ENCODE assay signal across 9 cellular contexts in the genomic region with DNA sequence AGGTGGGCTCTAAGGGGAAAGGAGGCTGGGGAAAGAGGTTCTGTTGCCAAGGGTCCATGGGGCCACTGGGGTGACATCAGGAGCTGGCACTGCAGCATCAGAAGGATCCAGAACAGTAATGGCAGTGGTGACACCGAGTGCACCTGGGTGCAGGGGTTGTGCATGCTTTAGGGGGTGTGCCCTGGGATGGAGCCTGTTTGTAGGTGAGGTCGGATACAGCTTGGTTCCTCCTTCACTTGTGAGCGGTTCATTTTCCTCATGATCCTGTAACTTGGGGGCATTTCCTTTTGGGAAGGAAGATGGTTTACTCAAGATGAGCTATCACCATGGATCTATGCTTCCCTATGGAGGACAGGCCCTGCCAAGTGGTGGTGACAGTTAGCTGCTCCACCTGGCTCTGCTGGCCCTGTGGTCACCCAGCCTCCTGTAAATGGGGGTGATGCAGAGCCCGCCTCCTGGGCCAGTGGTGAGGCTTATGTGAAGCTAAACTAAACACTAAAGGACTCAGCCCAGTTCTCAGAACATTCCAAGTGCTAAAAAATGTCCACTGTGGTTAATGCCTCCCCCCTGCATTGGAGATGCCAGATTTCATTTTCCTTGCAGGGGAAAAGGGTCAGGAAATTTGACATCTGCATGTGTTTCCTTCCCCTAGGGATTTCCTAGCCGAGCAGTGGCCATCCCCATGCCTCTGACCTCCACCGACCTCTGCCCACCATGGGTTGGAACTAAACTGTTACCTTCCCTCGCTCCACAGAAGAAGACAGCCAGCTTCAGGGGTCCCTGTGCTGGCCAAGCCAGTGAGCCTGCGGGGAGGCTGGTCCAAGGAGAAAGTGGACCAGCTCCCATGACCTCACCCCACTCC. TPM values are rescaled to one million over a fixed set of nuclear protein-coding genes. Genes with fewer than 3 reads are reported as not detected.
DNase-seq lines count a peak whose midpoint lies in the region; ATAC-seq and TF ChIP-seq lines count a peak whose summit lies in the region.
"Had no signal": no experiment of that assay in that cellular context is flagged by ENCODE, and none has a peak within 500 bp of the region (broad histone marks: within the 10 kb centered on the region; RNA-seq: fewer than 3 reads in every experiment).

No MANE protein-coding gene starts in this region.

- dilution Hi-C loops in mammary epithelial cell (cut with HindIII; ENCODE audit: low sequenced_read_pairs) = loop anchor here (5.0 to 10.0 kb wide), 2 partner anchors 103 to 165 kb away; no protein-coding TSS in a partner anchor

- WGBS in mammary epithelial cell (ENCODE audit: low coverage, missing lambda C conversion rate) = 100% methylated on average over 8 of the region's 8 CpGs
- no CpG with 5 or more reads among the region's 8 CpGs for WGBS in trophoblast cell (ENCODE audit: extremely low coverage, insufficient coverage, insufficient read length)

- ATAC-seq in HG02759 (IDR thresholded peaks at IDR 0.05; ENCODE audit: unreplicated experiment) = peak; percentile 18
- ATAC-seq in activated CD8-positive, alpha-beta T cell treated with anti-CD3 and anti-CD28 coated beads for 36 hours = no peak
- ATAC-seq in stimulated activated effector memory CD8-positive, alpha-beta T cell treated with anti-CD3 and anti-CD28 coated beads, Interleukin-12 subunit alpha, Interleukin-12 subunit beta, amount 100 ng/mL, for 72 hours = peak; percentile 31

- H3K36me3 ChIP-seq in mammary epithelial cell (ENCODE audit: insufficient read depth, low read length) (peaks cover 20% of the 10 kb centered on the region), trophoblast cell (ENCODE audit: control insufficient read depth in 1 of 2, insufficient read depth in 2 of 2, low read length in 2 of 2) (peaks cover 65 to 77% of the 10 kb centered on the region in 2 experiments)

- no peaks in the 10 kb centered on the region for H4K20me1 ChIP-seq in mammary epithelial cell (ENCODE audit: insufficient read depth, low read length)

- H2AFZ ChIP-seq in mammary epithelial cell (ENCODE audit: low read depth, low read length) (no peak overlapping the region), trophoblast cell (ENCODE audit: insufficient read depth, low read length, poor library complexity) (no peak overlapping the region)

- H3K4me3 ChIP-seq in mammary epithelial cell (replicated peaks in 1 of 3; ENCODE audit: insufficient read depth in 1 of 3, low read depth in 2 of 3, low read length in 3 of 3) (no peak overlapping the region), trophoblast cell (ENCODE audit: low read depth, low read length) (no peak overlapping the region)

- no peak overlapping the region for H2BK5ac ChIP-seq in trophoblast cell (ENCODE audit: low read depth, low read length, poor library complexity)

- H3K9me3 Mint-ChIP-seq in activated CD4-positive, alpha-beta memory T cell treated with anti-CD3 and anti-CD28 coated beads, Interleukin-2, amount 10 ng/mL, durations not matched to agents 7 days and 5 days = no peaks in the 10 kb centered on the region
- H3K9me3 Mint-ChIP-seq in activated CD4-positive, alpha-beta memory T cell treated with anti-CD3 and anti-CD28 coated beads for 36 hours = no peaks in the 10 kb centered on the region
- H3K9me3 Mint-ChIP-seq in activated CD8-positive, alpha-beta T cell treated with anti-CD3 and anti-CD28 coated beads for 36 hours = no peaks in the 10 kb centered on the region
- no peaks in the 10 kb centered on the region for H3K9me3 Mint-ChIP-seq in stimulated activated effector memory CD8-positive, alpha-beta T cell treated with anti-CD3 and anti-CD28 coated beads, Interleukin-12 subunit alpha, Interleukin-12 subunit beta, amount 100 ng/mL, for 72 hours

- no TSS peak for BruUV-seq in mammary epithelial cell (replicated peaks; lab: Mats Ljungman, UMichigan)

- POLR2A ChIA-PET in activated CD4-positive, alpha-beta memory T cell treated with anti-CD3 and anti-CD28 coated beads, Interleukin-2, amount 10 ng/mL, durations not matched to agents 7 days and 5 days (lab: Charles Lee) = interaction anchor here (0.6 to 6.4 kb wide), 7 partner anchors 8 to 900 kb away, joined by 3 to 74 read pairs (median 4); partner anchors contain the start of gene CD74
- POLR2A ChIA-PET in activated CD4-positive, alpha-beta memory T cell treated with anti-CD3 and anti-CD28 coated beads for 36 hours (lab: Charles Lee) = interaction anchor here (0.8 to 1.1 kb wide), 3 partner anchors 9 to 37 kb away, joined by 3 to 5 read pairs (median 4); partner anchors contain the start of gene CD74
- POLR2A ChIA-PET in activated CD8-positive, alpha-beta T cell treated with anti-CD3 and anti-CD28 coated beads for 36 hours (lab: Charles Lee) = interaction anchor here (1.0 to 7.1 kb wide), 7 partner anchors 12 to 45 kb away, joined by 3 to 57 read pairs (median 5); partner anchors contain the start of gene CD74

- H3K4ac ChIP-seq in trophoblast cell (ENCODE audit: low read depth, low read length) = no peak overlapping the region

- H4K91ac ChIP-seq in trophoblast cell (ENCODE audit: low read depth, low read length) = no peak overlapping the region

- H4K12ac ChIP-seq in trophoblast cell (ENCODE audit: low read depth, low read length) = no peak overlapping the region

- no peak overlapping the region for H4K8ac ChIP-seq in trophoblast cell (ENCODE audit: low read depth, low read length)

- CTCF ChIA-PET in activated CD4-positive, alpha-beta memory T cell treated with anti-CD3 and anti-CD28 coated beads, Interleukin-2, amount 10 ng/mL, durations not matched to agents 7 days and 5 days (lab: Charles Lee) = interaction anchor here (1.0 to 3.3 kb wide), 8 partner anchors 11 to 48 kb away, joined by 3 to 29 read pairs (median 4); partner anchors contain the start of gene CD74
- CTCF ChIA-PET in activated CD4-positive, alpha-beta memory T cell treated with anti-CD3 and anti-CD28 coated beads for 36 hours (lab: Charles Lee) = interaction anchor here (1.1 to 3.9 kb wide), 9 partner anchors 11 to 36 kb away, joined by 3 to 28 read pairs (median 5); partner anchors contain the start of gene CD74
- CTCF ChIA-PET in activated CD8-positive, alpha-beta T cell treated with anti-CD3 and anti-CD28 coated beads for 36 hours (lab: Charles Lee) = interaction anchor here (0.7 to 5.8 kb wide), 9 partner anchors 12 to 50 kb away, joined by 3 to 43 read pairs (median 8); partner anchors contain the start of genes CD74 and RPS14
- CTCF ChIA-PET in mammary epithelial cell (lab: Charles Lee; ENCODE audit: low non-redundant PET) = interaction anchor here (0.5 kb wide), 1 partner anchor 504 kb away, joined by 5 read pairs; no protein-coding TSS in a partner anchor

- H3K4me3 Mint-ChIP-seq in activated CD4-positive, alpha-beta memory T cell treated with anti-CD3 and anti-CD28 coated beads, Interleukin-2, amount 10 ng/mL, durations not matched to agents 7 days and 5 days = no peak overlapping the region
- no peak overlapping the region for H3K4me3 Mint-ChIP-seq in activated CD4-positive, alpha-beta memory T cell treated with anti-CD3 and anti-CD28 coated beads for 36 hours
- H3K4me3 Mint-ChIP-seq in activated CD8-positive, alpha-beta T cell treated with anti-CD3 and anti-CD28 coated beads for 36 hours = no peak overlapping the region
- no peak overlapping the region for H3K4me3 Mint-ChIP-seq in stimulated activated effector memory CD8-positive, alpha-beta T cell treated with anti-CD3 and anti-CD28 coated beads, Interleukin-12 subunit alpha, Interleukin-12 subunit beta, amount 100 ng/mL, for 72 hours

- H3K79me2 ChIP-seq in mammary epithelial cell (ENCODE audit: insufficient read depth, low read length) (no peaks in the 10 kb centered on the region), trophoblast cell (ENCODE audit: control insufficient read depth, insufficient read depth, low read length, poor library complexity) (no peaks in the 10 kb centered on the region)

- H3K4me2 ChIP-seq in mammary epithelial cell (ENCODE audit: insufficient read depth, low read depth, low read length) = no peak overlapping the region
- H3K4me2 ChIP-seq in trophoblast cell (ENCODE audit: low read length) = no peak overlapping the region

- H3K4me1 ChIP-seq in mammary epithelial cell (ENCODE audit: insufficient read depth, low read length) = no peaks in the 10 kb centered on the region
- H3K4me1 ChIP-seq in trophoblast cell (ENCODE audit: control insufficient read depth in 1 of 2, insufficient read depth in 2 of 2, low read length in 2 of 2) = no peaks in the 10 kb centered on the region

- H3K79me1 ChIP-seq in trophoblast cell (ENCODE audit: low read length) = no peaks in the 10 kb centered on the region

- H3K9me3 ChIP-seq in mammary epithelial cell (replicated peaks; ENCODE audit: insufficient read depth, low read length) (no peaks in the 10 kb centered on the region), trophoblast cell (ENCODE audit: insufficient read depth, low read depth, low read length) (peaks cover 2% of the 10 kb centered on the region)

- H3K23ac ChIP-seq in trophoblast cell (ENCODE audit: low read length) = no peak overlapping the region

- in situ Hi-C loops in mammary epithelial cell (cut with MboI; ENCODE audit: low sequenced_read_pairs in 2 of 2) = no loop called here

- no peak overlapping the region for H3K18ac ChIP-seq in trophoblast cell (ENCODE audit: low read length)

- H2BK120ac ChIP-seq in trophoblast cell (ENCODE audit: insufficient read depth, low read length, poor library complexity) = no peak overlapping the region

- TF ChIP-seq CTCF in activated CD8-positive, alpha-beta T cell treated with anti-CD3 and anti-CD28 coated beads for 36 hours (IDR thresholded peaks at IDR 0.05) = no peak
- no peak for TF ChIP-seq CTCF in mammary epithelial cell (conservative IDR thresholded peaks at IDR 0.05 in 1 of 2, IDR thresholded peaks at IDR 0.05 in 1 of 2; ENCODE audit: extremely low read depth in 1 of 2, insufficient read depth in 1 of 2, low read depth in 1 of 2, low read length in 2 of 2)

- peaks cover 57% of the 10 kb centered on the region for H3K36me3 Mint-ChIP-seq in activated CD4-positive, alpha-beta memory T cell treated with anti-CD3 and anti-CD28 coated beads, Interleukin-2, amount 10 ng/mL, durations not matched to agents 7 days and 5 days (ENCODE audit: low read depth)
- H3K36me3 Mint-ChIP-seq in activated CD4-positive, alpha-beta memory T cell treated with anti-CD3 and anti-CD28 coated beads for 36 hours = peaks cover 45% of the 10 kb centered on the region
- H3K36me3 Mint-ChIP-seq in activated CD8-positive, alpha-beta T cell treated with anti-CD3 and anti-CD28 coated beads for 36 hours (ENCODE audit: low read depth) = peaks cover 45% of the 10 kb centered on the region
- peaks cover 99% of the 10 kb centered on the region for H3K36me3 Mint-ChIP-seq in stimulated activated effector memory CD8-positive, alpha-beta T cell treated with anti-CD3 and anti-CD28 coated beads, Interleukin-12 subunit alpha, Interleukin-12 subunit beta, amount 100 ng/mL, for 72 hours

- no peaks in the 10 kb centered on the region for H3K27me3 Mint-ChIP-seq in activated CD4-positive, alpha-beta memory T cell treated with anti-CD3 and anti-CD28 coated beads, Interleukin-2, amount 10 ng/mL, durations not matched to agents 7 days and 5 days
- no peaks in the 10 kb centered on the region for H3K27me3 Mint-ChIP-seq in activated CD4-positive, alpha-beta memory T cell treated with anti-CD3 and anti-CD28 coated beads for 36 hours
- H3K27me3 Mint-ChIP-seq in activated CD8-positive, alpha-beta T cell treated with anti-CD3 and anti-CD28 coated beads for 36 hours = no peaks in the 10 kb centered on the region

- H3K27me3 ChIP-seq in mammary epithelial cell (ENCODE audit: insufficient read depth, low read length) (no peaks in the 10 kb centered on the region), trophoblast cell (ENCODE audit: insufficient read depth, low read length) (no peaks in the 10 kb centered on the region)

- H3K27ac ChIP-seq in mammary epithelial cell (ENCODE audit: insufficient read depth, low read depth, low read length) (no peak overlapping the region), trophoblast cell (ENCODE audit: low read depth, low read length) (no peak overlapping the region)
- H3K27ac ChIP-seq: 22Rv1 had no signal

- DNase-seq in activated CD4-positive, alpha-beta memory T cell treated with anti-CD3 and anti-CD28 coated beads, Interleukin-2, amount 10 ng/mL, durations not matched to agents 7 days and 5 days = no peak
- no peak for DNase-seq in activated CD4-positive, alpha-beta memory T cell treated with anti-CD3 and anti-CD28 coated beads for 36 hours
- no peak for DNase-seq in activated CD8-positive, alpha-beta T cell treated with anti-CD3 and anti-CD28 coated beads for 36 hours
- no peak for DNase-seq in stimulated activated effector memory CD8-positive, alpha-beta T cell treated with anti-CD3 and anti-CD28 coated beads, Interleukin-12 subunit alpha, Interleukin-12 subunit beta, amount 100 ng/mL, for 72 hours (ENCODE audit: low spot score in 2 of 2)
- no peak for DNase-seq in cortex of kidney (lab: John Stamatoyannopoulos, UW)
- no peak for DNase-seq in mammary epithelial cell
- DNase-seq in trophoblast cell = no peak

- H3K9ac ChIP-seq in mammary epithelial cell (ENCODE audit: insufficient read depth, low read length) = no peak overlapping the region
- H3K9ac ChIP-seq in trophoblast cell (ENCODE audit: low read length) = no peak overlapping the region

- H3K4me1 Mint-ChIP-seq in activated CD4-positive, alpha-beta memory T cell treated with anti-CD3 and anti-CD28 coated beads, Interleukin-2, amount 10 ng/mL, durations not matched to agents 7 days and 5 days = no peaks in the 10 kb centered on the region
- no peaks in the 10 kb centered on the region for H3K4me1 Mint-ChIP-seq in activated CD4-positive, alpha-beta memory T cell treated with anti-CD3 and anti-CD28 coated beads for 36 hours (ENCODE audit: low read depth)
- H3K4me1 Mint-ChIP-seq in activated CD8-positive, alpha-beta T cell treated with anti-CD3 and anti-CD28 coated beads for 36 hours (ENCODE audit: low read depth) = no peaks in the 10 kb centered on the region
- peaks cover 32% of the 10 kb centered on the region for H3K4me1 Mint-ChIP-seq in stimulated activated effector memory CD8-positive, alpha-beta T cell treated with anti-CD3 and anti-CD28 coated beads, Interleukin-12 subunit alpha, Interleukin-12 subunit beta, amount 100 ng/mL, for 72 hours

- H3K27ac Mint-ChIP-seq in activated CD4-positive, alpha-beta memory T cell treated with anti-CD3 and anti-CD28 coated beads, Interleukin-2, amount 10 ng/mL, durations not matched to agents 7 days and 5 days = peak overlapping the region; percentile 32
- no peak overlapping the region for H3K27ac Mint-ChIP-seq in activated CD4-positive, alpha-beta memory T cell treated with anti-CD3 and anti-CD28 coated beads for 36 hours
- H3K27ac Mint-ChIP-seq in activated CD8-positive, alpha-beta T cell treated with anti-CD3 and anti-CD28 coated beads for 36 hours = peak overlapping the region; percentile 2
- peak overlapping the region; percentile 86 for H3K27ac Mint-ChIP-seq in stimulated activated effector memory CD8-positive, alpha-beta T cell treated with anti-CD3 and anti-CD28 coated beads, Interleukin-12 subunit alpha, Interleukin-12 subunit beta, amount 100 ng/mL, for 72 hours

- no peak overlapping the region for H2AK5ac ChIP-seq in trophoblast cell (ENCODE audit: low read length)

- intact Hi-C loops in activated CD4-positive, alpha-beta memory T cell treated with anti-CD3 and anti-CD28 coated beads for 36 hours (cut with micrococcal nuclease) = no loop called here
- intact Hi-C loops in activated CD8-positive, alpha-beta T cell treated with anti-CD3 and anti-CD28 coated beads for 36 hours (cut with micrococcal nuclease) = loop anchor here (5.0 kb wide), 1 partner anchor 38 kb away; no protein-coding TSS in a partner anchor
- intact Hi-C loops in mammary epithelial cell (cut with micrococcal nuclease) = no loop called here

- no peak overlapping the region for H3K14ac ChIP-seq in trophoblast cell (ENCODE audit: low read length)

- no peak overlapping the region for H2BK12ac ChIP-seq in trophoblast cell (ENCODE audit: low read length)

RNA-seq across cellular contexts. Expression of gene CD74, which starts 13.3 kb away (rescaled TPM):
- 1,000 to 10,000 TPM; 1,158 to 1,180 TPM for total RNA-seq in activated CD4-positive, alpha-beta memory T cell treated with anti-CD3 and anti-CD28 coated beads, Interleukin-2, amount 10 ng/mL, durations not matched to agents 7 days and 5 days
- total RNA-seq in activated CD4-positive, alpha-beta memory T cell treated with anti-CD3 and anti-CD28 coated beads for 36 hours = 100 to 1,000 TPM; 251 to 254 TPM
- total RNA-seq in activated CD8-positive, alpha-beta T cell treated with anti-CD3 and anti-CD28 coated beads for 36 hours = 100 to 1,000 TPM; 277 to 282 TPM
- 1 to 10 TPM; 6.8 to 9.7 TPM for total RNA-seq in mammary epithelial cell
- 7.4 TPM for polyA plus RNA-seq in mammary epithelial cell
- polyA minus RNA-seq in mammary epithelial cell = 22.1 TPM
- 50.4 and 50.6 TPM in 2 replicates for polyA plus RNA-seq in trophoblast cell (2013)

RNA-seq across cellular contexts. Expression of gene TCOF1, which starts 41.9 kb away (rescaled TPM):
- total RNA-seq in activated CD4-positive, alpha-beta memory T cell treated with anti-CD3 and anti-CD28 coated beads, Interleukin-2, amount 10 ng/mL, durations not matched to agents 7 days and 5 days = 10 to 100 TPM; 52.8 to 53.0 TPM
- 10 to 100 TPM; 91.3 to 95.0 TPM for total RNA-seq in activated CD4-positive, alpha-beta memory T cell treated with anti-CD3 and anti-CD28 coated beads for 36 hours
- 100 to 1,000 TPM; 114 to 117 TPM for total RNA-seq in activated CD8-positive, alpha-beta T cell treated with anti-CD3 and anti-CD28 coated beads for 36 hours
- total RNA-seq in mammary epithelial cell = 10 to 100 TPM; 17.7 to 70.4 TPM
- 34.8 TPM for polyA plus RNA-seq in mammary epithelial cell
- polyA minus RNA-seq in mammary epithelial cell = 44.3 TPM
- 38.5 and 40.8 TPM in 2 replicates for polyA plus RNA-seq in trophoblast cell (2013)

RNA-seq across cellular contexts. Expression of gene RPS14, which starts 50.1 kb away (rescaled TPM):
- 1,000 to 10,000 TPM; 2,316 to 2,367 TPM for total RNA-seq in activated CD4-positive, alpha-beta memory T cell treated with anti-CD3 and anti-CD28 coated beads, Interleukin-2, amount 10 ng/mL, durations not matched to agents 7 days and 5 days
- 1,000 to 10,000 TPM; 3,748 to 3,882 TPM for total RNA-seq in activated CD4-positive, alpha-beta memory T cell treated with anti-CD3 and anti-CD28 coated beads for 36 hours
- total RNA-seq in activated CD8-positive, alpha-beta T cell treated with anti-CD3 and anti-CD28 coated beads for 36 hours = 1,000 to 10,000 TPM; 3,542 to 3,651 TPM
- 1,000 to 10,000 TPM; 1,819 to 2,158 TPM for total RNA-seq in mammary epithelial cell
- polyA plus RNA-seq in mammary epithelial cell = 6,134 TPM
- polyA minus RNA-seq in mammary epithelial cell = 1,433 TPM
- 2,982 and 3,060 TPM in 2 replicates for polyA plus RNA-seq in trophoblast cell (2013)

Comparison
In these comparisons a context has a peak if more than half of its experiments do, and no peak if none do; other contexts are left out.
1. RNA of gene CD74, which starts 13.3 kb away (total RNA-seq): 1,158 to 1,180 TPM in activated CD4-positive, alpha-beta memory T cell treated with anti-CD3 and anti-CD28 coated beads, Interleukin-2, amount 10 ng/mL, durations not matched to agents 7 days and 5 days, 277 to 282 TPM in activated CD8-positive, alpha-beta T cell treated with anti-CD3 and anti-CD28 coated beads for 36 hours and 251 to 254 TPM in activated CD4-positive, alpha-beta memory T cell treated with anti-CD3 and anti-CD28 coated beads for 36 hours; 6.8 to 9.7 TPM in mammary epithelial cell; every median in the first group is over 10 times any median in the second.